In the genomic region with DNA sequence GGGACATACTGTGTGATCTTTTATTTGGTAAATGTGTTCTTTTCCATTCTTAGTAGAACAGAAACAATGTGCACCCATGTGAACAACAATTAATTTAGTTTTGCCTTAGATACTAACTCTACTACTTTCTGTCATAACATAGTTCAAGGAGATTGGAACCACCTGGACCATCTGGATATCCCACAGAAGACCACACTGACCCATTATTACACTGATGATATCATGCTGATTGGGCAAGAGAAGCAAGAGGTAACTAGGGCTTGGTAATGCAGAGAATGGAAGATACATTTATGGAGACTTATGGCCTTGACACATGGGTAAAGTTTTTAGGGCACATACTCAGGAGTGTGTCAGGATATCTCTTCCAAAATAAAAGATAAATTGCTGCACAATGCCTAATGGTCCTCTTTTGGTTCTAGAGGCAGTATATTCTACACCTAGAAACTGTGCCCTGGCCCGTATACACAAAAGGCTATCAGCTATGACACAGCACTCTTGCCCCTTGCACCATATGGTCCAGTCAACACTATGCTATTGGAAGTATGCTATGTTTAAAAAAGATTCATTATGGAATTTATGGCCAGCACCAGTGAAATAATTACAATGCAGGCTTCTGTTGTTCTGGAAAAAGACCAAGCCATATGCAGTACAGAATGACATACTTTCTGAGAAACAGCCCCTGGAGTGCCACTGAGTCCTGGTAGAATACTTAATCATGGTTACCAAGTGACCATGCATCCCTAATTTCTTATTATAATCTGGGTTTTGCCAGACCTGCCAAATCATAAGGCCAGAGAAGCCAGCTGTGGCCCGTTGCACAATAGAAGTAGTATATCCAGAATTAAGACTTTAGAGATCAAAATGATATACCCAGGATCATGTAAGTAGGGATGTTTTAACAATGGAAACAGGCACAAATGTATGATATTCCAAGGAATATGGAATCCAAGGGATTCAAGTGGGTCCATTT, we compare ENCODE assay signal across 35 cellular contexts. TPM values are rescaled to one million over a fixed set of nuclear protein-coding genes. Genes with fewer than 3 reads are reported as not detected.
DNase-seq lines count a peak whose midpoint lies in the region; ATAC-seq and TF ChIP-seq lines count a peak whose summit lies in the region.
"Had no signal": no experiment of that assay in that cellular context is flagged by ENCODE, and none has a peak within 500 bp of the region (broad histone marks: within the 10 kb centered on the region; RNA-seq: fewer than 3 reads in every experiment).

No MANE protein-coding gene starts in this region.

- WGBS in IMR-90 (ENCODE audit: extremely low coverage in 2 of 2, insufficient read length in 1 of 2), 2 experiments: no CpG with 5 or more reads among the region's 2 CpGs
- WGBS in sigmoid colon, 2 donors: 84 to 90% methylated on average over 2 of the region's 2 CpGs

- H3K9ac ChIP-seq in IMR-90 (ENCODE audit: low read depth, low read length) (no peak overlapping the region), fibroblast of lung (ENCODE audit: insufficient read depth, low read length) (no peak overlapping the region)

- dilution Hi-C loops in IMR-90 (cut with HindIII; ENCODE audit: low sequenced_read_pairs, unreplicated experiment): no loop called here

- peaks cover 0 to 6% of the 10 kb centered on the region in 2 experiments; a peak in 1 of 4 replicates for H3K79me1 ChIP-seq in IMR-90 (ENCODE audit: low read depth in 1 of 2, low read length in 2 of 2)

- no peaks in the 10 kb centered on the region for H3K27me3 ChIP-seq in IMR-90 (ENCODE audit: control insufficient read depth, insufficient read depth, low read length)
- no peaks in the 10 kb centered on the region for H3K27me3 ChIP-seq in fibroblast of lung (ENCODE audit: control insufficient read depth, insufficient read depth, low read length)
- no peaks in the 10 kb centered on the region for H3K27me3 ChIP-seq in sigmoid colon
- H3K27me3 ChIP-seq: breast epithelium, suprapubic skin had no signal

- peak overlapping the region; percentile 100 for H2BK20ac ChIP-seq in IMR-90 (ENCODE audit: low read depth, low read length)

- H3K36me3 ChIP-seq in IMR-90 (ENCODE audit: control insufficient read depth, insufficient read depth, low read length) (no peaks in the 10 kb centered on the region), fibroblast of lung (ENCODE audit: control insufficient read depth, insufficient read depth, low read length) (no peaks in the 10 kb centered on the region), sigmoid colon (no peaks in the 10 kb centered on the region)
- H3K36me3 ChIP-seq: breast epithelium, suprapubic skin had no signal

- peak overlapping the region; percentile 98 for H4K91ac ChIP-seq in IMR-90 (ENCODE audit: insufficient read depth, low read depth, low read length)

- peaks cover 29% of the 10 kb centered on the region for H3K4me1 ChIP-seq in IMR-90 (ENCODE audit: control insufficient read depth, insufficient read depth, low read length)
- no peaks in the 10 kb centered on the region for H3K4me1 ChIP-seq in fibroblast of lung (ENCODE audit: control insufficient read depth, extremely low read depth, insufficient read depth, low read length)
- H3K4me1 ChIP-seq in sigmoid colon: peaks cover 0 to 8% (median 3%) of the 10 kb centered on the region in 4 donors
- H3K4me1 ChIP-seq: breast epithelium, suprapubic skin had no signal

- peaks cover 2% of the 10 kb centered on the region for H3K9me3 ChIP-seq in IMR-90 (ENCODE audit: control insufficient read depth, insufficient read depth, low read length)
- H3K9me3 ChIP-seq in fibroblast of lung (ENCODE audit: control insufficient read depth, insufficient read depth, low read depth, low read length): no peaks in the 10 kb centered on the region
- H3K9me3 ChIP-seq in sigmoid colon: peaks cover 0 to 4% (median 0%) of the 10 kb centered on the region in 4 donors
- H3K9me3 ChIP-seq: breast epithelium, suprapubic skin had no signal

- peak overlapping the region; percentile 98 for H4K5ac ChIP-seq in IMR-90 (ENCODE audit: low read depth, low read length)

- H3K23ac ChIP-seq in IMR-90 (ENCODE audit: low read depth, low read length): peak overlapping the region; percentile 95

- H2BK120ac ChIP-seq in IMR-90 (ENCODE audit: low read depth, low read length): peak overlapping the region; percentile 100

- TF ChIP-seq CTCF in IMR-90 (conservative IDR thresholded peaks at IDR 0.05; ENCODE audit: low read depth, low read length) (no peak), fibroblast of lung (conservative IDR thresholded peaks at IDR 0.05 in 1 of 2, IDR thresholded peaks at IDR 0.05 in 1 of 2; ENCODE audit: low read depth in 1 of 2, low read length in 2 of 2) (no peak), sigmoid colon (IDR thresholded peaks at IDR 0.05) (no peak)

- ATAC-seq in IMR-90 (ENCODE audit: low read depth): peak; percentile 59
- no peak for ATAC-seq in HG02973 (IDR thresholded peaks at IDR 0.05; ENCODE audit: unreplicated experiment)
- ATAC-seq in HG03280 (IDR thresholded peaks at IDR 0.05; ENCODE audit: unreplicated experiment): no peak
- no peak for ATAC-seq in GM19035 (IDR thresholded peaks at IDR 0.05; ENCODE audit: unreplicated experiment)
- ATAC-seq: activated CD4-positive, CD25-positive, alpha-beta regulatory T cell treated with anti-CD3 and anti-CD28 coated beads, Interleukin-2, amount 50 U/mL, for 24 hours; left colon; stimulated activated naive B cell treated with anti-CD40 and anti-IgM and Interleukin-4, amounts not matched to agents 10 μg/mL and 1 μg/mL and 100 μg/mL, for 72 hours had no signal

- no peak for TF ChIP-seq RAD21 in IMR-90 (IDR thresholded peaks at IDR 0.05; ENCODE audit: low read length)

- peak overlapping the region; percentile 91 to 99 for H4K8ac ChIP-seq in IMR-90 (ENCODE audit: low read depth in 2 of 2, low read length in 2 of 2)

- H3K4ac ChIP-seq in IMR-90 (ENCODE audit: low read depth, low read length): peak overlapping the region; percentile 99

- peaks cover 11% of the 10 kb centered on the region for H3K9me1 ChIP-seq in IMR-90 (ENCODE audit: insufficient read depth, low read length)

- H2AK9ac ChIP-seq in IMR-90 (replicated peaks; ENCODE audit: low read depth, low read length, poor library complexity): no peak overlapping the region

- in situ Hi-C loops in IMR-90 (cut with MboI; ENCODE audit: low sequenced_read_pairs): no loop called here

- H4K20me1 ChIP-seq in IMR-90 (ENCODE audit: insufficient read depth, low read length) (no peaks in the 10 kb centered on the region), fibroblast of lung (ENCODE audit: control insufficient read depth, extremely low read depth, insufficient read depth, low read length) (no peaks in the 10 kb centered on the region)

- H3K18ac ChIP-seq in IMR-90 (ENCODE audit: low read depth, low read length): peak overlapping the region; percentile 100

- no peak overlapping the region for H2AFZ ChIP-seq in IMR-90 (replicated peaks; ENCODE audit: low read length, poor library complexity)
- no peak overlapping the region for H2AFZ ChIP-seq in fibroblast of lung (ENCODE audit: low read length)

- peak overlapping the region; percentile 97 for H2AK5ac ChIP-seq in IMR-90 (ENCODE audit: low read depth, low read length)

- CTCF ChIA-PET in IMR-90 (lab: Yijun Ruan, JAX): interaction anchor here (0.5 to 1.2 kb wide), 2 partner anchors 18 to 29 kb away, joined by 3 read pairs; no protein-coding TSS in a partner anchor

- H3K14ac ChIP-seq in IMR-90 (replicated peaks; ENCODE audit: low read depth, low read length): peak overlapping the region; percentile 96

- H3K4me2 ChIP-seq in IMR-90 (ENCODE audit: low read depth, low read length): peak overlapping the region; percentile 21; the same call in 1 of the 2 replicates
- H3K4me2 ChIP-seq in fibroblast of lung (ENCODE audit: extremely low read depth, insufficient read depth, low read length): no peak overlapping the region

- peak overlapping the region; percentile 93 for H2BK15ac ChIP-seq in IMR-90 (ENCODE audit: low read depth, low read length)

- no peaks in the 10 kb centered on the region for H3K79me2 ChIP-seq in fibroblast of lung (ENCODE audit: control insufficient read depth, insufficient read depth, low read length)

- POLR2A ChIA-PET in IMR-90 (lab: Charles Lee; ENCODE audit: unreplicated experiment): no interaction called here

- intact Hi-C loops in IMR-90 (cut with micrococcal nuclease): no loop called here
- intact Hi-C loops in sigmoid colon (cut with DNase I): no loop called here
- intact Hi-C loops in head of caudate nucleus (cut with DNase I): no loop called here

- peak overlapping the region; percentile 96 for H3K27ac ChIP-seq in IMR-90 (ENCODE audit: insufficient read depth, low read length)
- H3K27ac ChIP-seq in fibroblast of lung (ENCODE audit: insufficient read depth, low read length): peak overlapping the region; percentile 32
- peak overlapping the region in 2 of 4 donors; percentile 13 to 24 for H3K27ac ChIP-seq in sigmoid colon
- H3K27ac ChIP-seq: breast epithelium, coronary artery, epithelial cell of prostate, skin epidermis, suprapubic skin had no signal

- peak overlapping the region; percentile 82 for H3K56ac ChIP-seq in IMR-90 (ENCODE audit: extremely low read depth, insufficient read depth, low read length)

- BruUV-seq in IMR-90 (replicated peaks; lab: Mats Ljungman, UMichigan): no TSS peak

- peak in 1 of 4 donors; percentile 21 for TF ChIP-seq EP300 in sigmoid colon (IDR thresholded peaks at IDR 0.05)

- DNase-seq in EH (ENCODE audit: low read depth) (peak; percentile 89), IMR-90 (peak; percentile 86), fibroblast of lung (ENCODE audit: low read depth in 2 of 2) (peak; percentile 35 to 56), sigmoid colon (peak; percentile 63), head of caudate nucleus (no peak)
- DNase-seq: activated CD4-positive, alpha-beta memory T cell treated with anti-CD3 and anti-CD28 coated beads for 36 hours; activated CD8-positive, alpha-beta memory T cell treated with anti-CD3 and anti-CD28 coated beads, Interleukin-2, amount 50 U/mL, for 4 hours; activated naive CD4-positive, alpha-beta T cell treated with anti-CD3 and anti-CD28 coated beads, Interleukin-2, amount 50 U/mL, for 16 hours; AML-193; CD4-positive, alpha-beta memory T cell; effector CD8-positive, alpha-beta T cell; H7; hypothalamus; left colon; MV-4-11; NCI-H1436 treated with DMSO at 0.1 percent for 48 hours; NCI-H2081 treated with DMSO at 0.1 percent for 48 hours; NCI-H345; SHP77 treated with DMSO at 0.1 percent for 48 hours; stimulated activated naive B cell treated with anti-CD40 and anti-IgM and Interleukin-4, amounts not matched to agents 10 μg/mL and 1 μg/mL and 100 μg/mL, for 72 hours; T-helper 2 cell had no signal

- no peak for TF ChIP-seq POLR2A in IMR-90 (IDR thresholded peaks at IDR 0.05; ENCODE audit: low read depth, low read length)
- TF ChIP-seq POLR2A in sigmoid colon (IDR thresholded peaks at IDR 0.05): no peak

- H2BK5ac ChIP-seq in IMR-90 (ENCODE audit: low read depth, low read length, poor library complexity, severe bottlenecking): peak overlapping the region; percentile 97

- H3K4me3 ChIP-seq in IMR-90 (ENCODE audit: insufficient read depth, low read depth, low read length) (no peak overlapping the region), fibroblast of lung (replicated peaks in 1 of 4; ENCODE audit: control extremely low read depth in 1 of 4, insufficient read depth in 1 of 4, low read depth in 3 of 4, low read length in 4 of 4) (no peak overlapping the region), sigmoid colon (no peak overlapping the region)
- H3K4me3 ChIP-seq: breast epithelium, coronary artery, skin epidermis, suprapubic skin had no signal

RNA-seq across cellular contexts. Expression of a gene that starts 41.6 kb away (rescaled TPM):
- total RNA-seq in IMR-90 (2012; rRNA removed) (not detected in 2 replicates), fibroblast of lung (not detected in 2 replicates), sigmoid colon (under 1 TPM in 2 of 4 donors, not detected in 2; 0.33 to 0.36 TPM)
- polyA plus RNA-seq in IMR-90 (2012; rRNA removed) (not detected in 2 replicates), fibroblast of lung (not detected in 2 replicates), sigmoid colon (under 1 TPM in 1 of 3 donors, not detected in 2; 0.07 TPM)
- not detected in 2 replicates for polyA plus RNA-seq in IMR-90 (2012; cell fraction: cytosol; rRNA removed)
- not detected in 2 replicates for polyA plus RNA-seq in IMR-90 (2012; cell fraction: nucleus; rRNA removed; ENCODE audit: low replicate concordance)
- polyA plus RNA-seq in fibroblast of lung (2012): not detected in 2 replicates
- not detected in 2 replicates for polyA minus RNA-seq in fibroblast of lung (ENCODE audit: low replicate concordance)
- total RNA-seq: activated CD4-positive, alpha-beta memory T cell treated with anti-CD3 and anti-CD28 coated beads for 36 hours; activated T-helper 1 cell treated with anti-CD3 and anti-CD28 coated beads, Interleukin-12 subunit alpha, Interleukin-12 subunit beta, Interleukin-2, Interleukin-4 antibody, amounts not matched to agents 30 ng/mL and 10 ng/mL and 1 ng/mL, durations not matched to agents 14 hours and 24 hours and 36 hours; breast epithelium; CD4-positive, alpha-beta memory T cell; H7; left colon; LHCN-M2; omental fat pad; pulmonary artery endothelial cell; suprapubic skin; urinary bladder had no signal
- polyA plus RNA-seq: CD4-positive, alpha-beta memory T cell; urinary bladder had no signal

Comparison
In these comparisons a context has a peak if more than half of its experiments do, and no peak if none do; other contexts are left out.
1. DNase-seq: peak in EH (single experiment), IMR-90 (single experiment), fibroblast of lung (2 of 2) and sigmoid colon (single experiment); none in head of caudate nucleus (0 of 42).